ENCODE assay signal across 31 cellular contexts in the genomic region with DNA sequence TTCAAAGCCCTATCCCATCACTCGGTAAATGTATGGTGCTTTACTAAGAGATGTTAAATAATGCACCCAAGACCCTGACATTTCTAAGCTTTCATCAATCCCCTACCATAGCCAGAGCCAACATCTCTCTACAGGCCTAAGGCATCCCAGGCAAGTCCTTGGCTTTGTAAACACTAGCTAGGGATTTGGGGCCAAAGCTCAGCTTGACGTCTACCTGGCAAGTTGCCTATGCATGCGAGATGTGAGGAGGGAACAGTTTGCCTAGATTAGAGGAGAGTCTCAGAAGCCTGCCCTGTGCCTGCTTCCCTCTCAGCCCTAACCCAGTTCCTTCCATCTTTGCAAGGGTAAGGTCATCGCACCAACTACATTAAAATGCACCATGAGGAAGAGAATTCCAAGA.
DNase-seq lines count a peak whose midpoint lies in the region; ATAC-seq, FAIRE-seq and TF ChIP-seq lines count a peak whose summit lies in the region.
"Had no signal": no experiment of that assay in that cellular context is flagged by ENCODE, and none has a peak within 500 bp of the region (broad histone marks: within the 10 kb centered on the region; RNA-seq: fewer than 3 reads in every experiment).

No MANE protein-coding gene starts in this region.

- FAIRE-seq in HepG2 (lab: Jason Lieb, UNC), result no peak
- no peak for FAIRE-seq in kidney (lab: Jason Lieb, UNC)

- H3K4me1 ChIP-seq in A673 (ENCODE audit: insufficient read depth, low read length, poor library complexity, severe bottlenecking), result peaks cover 28% of the 10 kb centered on the region
- H3K4me1 ChIP-seq in HepG2 (ENCODE audit: insufficient read depth, low read length), result peaks cover 6% of the 10 kb centered on the region
- H3K4me1 ChIP-seq in kidney (ENCODE audit: control insufficient read depth in 1 of 2, insufficient read depth in 1 of 2, low read depth in 1 of 2, low read length in 2 of 2), result no peaks in the 10 kb centered on the region
- H3K4me1 ChIP-seq: BE2C, body of pancreas, neural progenitor cell, transverse colon had no signal

- in situ Hi-C loops in brain microvascular endothelial cell (cut with HindIII; ENCODE audit: low pct_ligation_motif_present, low sequenced_read_pairs), result no loop called here
- in situ Hi-C loops in HepG2 (cut with HindIII; ENCODE audit: extremely low pct_ligation_motif_present, low pct_unique_long_range_greater_than_20kb), result no loop called here

- CTCF ChIA-PET in A673 (lab: Charles Lee) (no interaction called here), HepG2 (lab: Yijun Ruan, JAX; ENCODE audit: low intra/inter-chr PET ratio, low total read pairs) (no interaction called here)

- TF ChIP-seq RAD21 in HepG2 (CRISPR knock-in tag; IDR thresholded peaks at IDR 0.05), result no peak

- peak; percentile 75 for ATAC-seq in HepG2
- ATAC-seq: activated naive CD8-positive, alpha-beta T cell treated with anti-CD3 and anti-CD28 coated beads, Interleukin-2, amount 50 U/mL, for 24 hours; activated T-cell treated with anti-CD3 and anti-CD28 coated beads, Interleukin-2, amount 50 U/mL, for 4 hours; body of pancreas; Panc1; right cardiac atrium had no signal

- H3K79me2 ChIP-seq in HepG2 (ENCODE audit: insufficient read depth, low read length), result no peaks in the 10 kb centered on the region

- TF ChIP-seq CTCF in A673 (conservative IDR thresholded peaks at IDR 0.05; ENCODE audit: low read depth, low read length) (no peak), brain microvascular endothelial cell (IDR thresholded peaks at IDR 0.05; ENCODE audit: low read depth, low read length, missing control alignments) (no peak), HepG2 (CRISPR knock-in tag; IDR thresholded peaks at IDR 0.05) (no peak), kidney (IDR thresholded peaks at IDR 0.05; ENCODE audit: borderline replicate concordance, extremely low read depth, insufficient read depth) (no peak)

- intact Hi-C loops in A673 (cut with micrococcal nuclease; ENCODE audit: unreplicated experiment) (loop anchor here (10.0 kb wide), 1 partner anchor 425 kb away; no protein-coding TSS in a partner anchor), HepG2 (cut with micrococcal nuclease; ENCODE audit: unreplicated experiment) (no loop called here), kidney (cut with DNase I) (no loop called here)

- H3K9me3 ChIP-seq in A673 (ENCODE audit: low read depth, low read length, poor library complexity, severe bottlenecking), result peaks cover 11% of the 10 kb centered on the region
- 0 out of 2 replicates have a peak, but pooled peaks cover 6% of the 10 kb centered on the region for H3K9me3 ChIP-seq in HepG2 (ENCODE audit: low read length)
- H3K9me3 ChIP-seq in kidney (ENCODE audit: control insufficient read depth in 1 of 2, low read length in 2 of 2), result peaks cover 0 to 4% of the 10 kb centered on the region in 2 donors
- H3K9me3 ChIP-seq: BE2C, body of pancreas had no signal

- H3K36me3 ChIP-seq in A673 (ENCODE audit: insufficient read depth, low read length, poor library complexity, severe bottlenecking) (no peaks in the 10 kb centered on the region), brain microvascular endothelial cell (replicated peaks) (no peaks in the 10 kb centered on the region), HepG2 (replicated peaks in 1 of 2; ENCODE audit: control insufficient read depth in 1 of 2, insufficient read depth in 2 of 2, low read length in 2 of 2) (no peaks in the 10 kb centered on the region), kidney (ENCODE audit: control insufficient read depth in 1 of 2, insufficient read depth in 2 of 2, low read length in 2 of 2) (no peaks in the 10 kb centered on the region)
- H3K36me3 ChIP-seq: BE2C, neural progenitor cell, transverse colon, WERI-Rb-1 had no signal

- no peak overlapping the region for H2AFZ ChIP-seq in HepG2 (ENCODE audit: low read length)
- H2AFZ ChIP-seq: neural progenitor cell had no signal

- H3K27ac ChIP-seq in A673 (ENCODE audit: low read depth, low read length, poor library complexity, severe bottlenecking), result no peak overlapping the region
- H3K27ac ChIP-seq in brain microvascular endothelial cell, result peak overlapping the region; percentile 96
- H3K27ac ChIP-seq in HepG2 (ENCODE audit: extremely low read length, insufficient read depth, low read length), result no peak overlapping the region
- no peak overlapping the region for H3K27ac ChIP-seq in kidney (ENCODE audit: low read depth in 2 of 2, low read length in 2 of 2)
- H3K27ac ChIP-seq: body of pancreas, neural progenitor cell, transverse colon, WERI-Rb-1 had no signal

- TF ChIP-seq POLR2A in HepG2 (IDR thresholded peaks at IDR 0.05; ENCODE audit: insufficient read depth in 1 of 2, low read depth in 2 of 2, low read length in 2 of 2), result no peak

- H3K9ac ChIP-seq in HepG2 (ENCODE audit: insufficient read depth, low read depth, low read length), result no peak overlapping the region
- no peak overlapping the region for H3K9ac ChIP-seq in kidney (ENCODE audit: low read length in 2 of 2)
- H3K9ac ChIP-seq: neural progenitor cell had no signal

- H3K27me3 ChIP-seq in A673 (replicated peaks; ENCODE audit: insufficient read depth, low read depth, low read length, poor library complexity), result no peaks in the 10 kb centered on the region
- H3K27me3 ChIP-seq in brain microvascular endothelial cell (replicated peaks), result no peaks in the 10 kb centered on the region
- peaks cover 0 to 4% of the 10 kb centered on the region in 2 experiments; a peak in 1 of 5 replicates for H3K27me3 ChIP-seq in HepG2 (ENCODE audit: control insufficient read depth in 1 of 2, insufficient read depth in 2 of 2, low read length in 2 of 2)
- H3K27me3 ChIP-seq: BE2C, body of pancreas, neural progenitor cell, transverse colon had no signal

- 10% methylated on average over 4 of the region's 4 CpGs for WGBS in HepG2 (ENCODE audit: low lambda C conversion rate)

- no peak overlapping the region for H3K4me3 ChIP-seq in A673 (ENCODE audit: low read depth, low read length, poor library complexity, severe bottlenecking)
- no peak overlapping the region for H3K4me3 ChIP-seq in brain microvascular endothelial cell (ENCODE audit: low read depth, low read length)
- H3K4me3 ChIP-seq in HepG2 (replicated peaks in 1 of 3; ENCODE audit: insufficient read depth in 1 of 3, low read depth in 2 of 3, low read length in 3 of 3), result no peak overlapping the region
- no peak overlapping the region for H3K4me3 ChIP-seq in kidney (ENCODE audit: low read length in 2 of 2)
- H3K4me3 ChIP-seq: body of pancreas, neural progenitor cell, transverse colon had no signal

- no peak for TF ChIP-seq EP300 in HepG2 (IDR thresholded peaks at IDR 0.05; ENCODE audit: low read depth in 2 of 2, low read length in 2 of 2)
- TF ChIP-seq EP300 in HepG2 (CRISPR knock-in tag; IDR thresholded peaks at IDR 0.05; ENCODE audit: borderline replicate concordance), result no peak

- no peak overlapping the region for H3K4me2 ChIP-seq in HepG2 (ENCODE audit: low read depth, low read length)
- H3K4me2 ChIP-seq: neural progenitor cell had no signal

- BruUV-seq in A673 (replicated peaks; lab: Mats Ljungman, UMichigan), result no TSS peak
- no TSS peak for BruUV-seq in HepG2 (replicated peaks; lab: Mats Ljungman, UMichigan)

- peak; percentile 77 for DNase-seq in A673 (ENCODE audit: low spot score)
- DNase-seq in HuH-7.5 (ENCODE audit: low spot score), result peak; percentile 14
- no peak for DNase-seq in brain microvascular endothelial cell
- DNase-seq in HepG2 (ENCODE audit: low spot score), result peak; percentile 41
- no peak for DNase-seq in kidney
- no peak for DNase-seq in activated CD8-positive, alpha-beta memory T cell treated with anti-CD3 and anti-CD28 coated beads, Interleukin-2, amount 50 U/mL, for 48 hours
- DNase-seq in NCI-H2227 (lab: John Stamatoyannopoulos, UW; ENCODE audit: unreplicated experiment), result no peak
- DNase-seq in NCI-H1417 (lab: John Stamatoyannopoulos, UW), result no peak
- DNase-seq: ACHN; activated CD4-positive, alpha-beta T cell treated with anti-CD3 and anti-CD28 coated beads, Interleukin-2, amount 10 ng/mL, durations not matched to agents 7 days and 5 days; activated gamma-delta T cell treated with Interleukin-2 at 50 U/mL for 16 hours; activated naive CD8-positive, alpha-beta T cell treated with anti-CD3 and anti-CD28 coated beads, Interleukin-2, amount 50 U/mL, for 24 hours; activated T-cell treated with anti-CD3 and anti-CD28 coated beads, Interleukin-2, amount 50 U/mL, for 4 hours; BE2C; effector CD4-positive, alpha-beta T cell; GF-D8; glutamatergic neuron; mammary epithelial cell; NCI-H1092 treated with DMSO at 0.1 percent for 48 hours; NCI-H187 treated with DMSO at 0.1 percent for 48 hours; NCI-H226; right cardiac atrium; SHP77 treated with DMSO at 0.1 percent for 48 hours; stimulated activated CD4-positive, alpha-beta T cell treated with anti-CD3 and anti-CD28 coated beads, Interleukin-2, amount 100 ng/mL, for 48 hours; SW 1271; T1000; transverse colon; WERI-Rb-1 had no signal

- POLR2A ChIA-PET in A673 (lab: Charles Lee; ENCODE audit: low non-redundant PET), result no interaction called here
- POLR2A ChIA-PET in HepG2 (lab: Yijun Ruan, JAX), result no interaction called here

- H4K20me1 ChIP-seq in HepG2 (ENCODE audit: insufficient read depth, low read length), result no peaks in the 10 kb centered on the region

TF ChIP-seq in HepG2, 621 proteins besides CTCF, POLR2A, EP300 and RAD21 (continues in another document):
- TF ChIP-seq SAP130 (CRISPR knock-in tag; IDR thresholded peaks at IDR 0.05; ENCODE audit: low read depth) (no peak), ZC3H13 (CRISPR knock-in tag; IDR thresholded peaks at IDR 0.05) (no peak), KLF12 (CRISPR knock-in tag; IDR thresholded peaks at IDR 0.05; ENCODE audit: borderline replicate concordance) (no peak), ZNF703 (CRISPR knock-in tag; IDR thresholded peaks at IDR 0.05; ENCODE audit: borderline replicate concordance) (no peak), HNF4A (CRISPR knock-in tag; IDR thresholded peaks at IDR 0.05) (peak; percentile 65), ZNF569 (CRISPR knock-in tag; IDR thresholded peaks at IDR 0.05; ENCODE audit: borderline replicate concordance) (no peak), FOXA3 (CRISPR knock-in tag; IDR thresholded peaks at IDR 0.05) (peak; percentile 50; the same call in 1 of the 2 replicates), ZNF20 (CRISPR knock-in tag; IDR thresholded peaks at IDR 0.05) (no peak), POGK (CRISPR knock-in tag; conservative IDR thresholded peaks at IDR 0.05) (no peak)

Comparison
In these comparisons a context has a peak if more than half of its experiments do, and no peak if none do; other contexts are left out.
1. DNase-seq: peak in A673 (single experiment), HuH-7.5 (single experiment) and HepG2 (single experiment); none in brain microvascular endothelial cell (single experiment), kidney (single experiment), activated CD8-positive, alpha-beta memory T cell treated with anti-CD3 and anti-CD28 coated beads, Interleukin-2, amount 50 U/mL, for 48 hours (single experiment), NCI-H2227 (single experiment) and NCI-H1417 (0 of 3).